10 cellular contexts compared by ENCODE assay signal in the genomic region with DNA sequence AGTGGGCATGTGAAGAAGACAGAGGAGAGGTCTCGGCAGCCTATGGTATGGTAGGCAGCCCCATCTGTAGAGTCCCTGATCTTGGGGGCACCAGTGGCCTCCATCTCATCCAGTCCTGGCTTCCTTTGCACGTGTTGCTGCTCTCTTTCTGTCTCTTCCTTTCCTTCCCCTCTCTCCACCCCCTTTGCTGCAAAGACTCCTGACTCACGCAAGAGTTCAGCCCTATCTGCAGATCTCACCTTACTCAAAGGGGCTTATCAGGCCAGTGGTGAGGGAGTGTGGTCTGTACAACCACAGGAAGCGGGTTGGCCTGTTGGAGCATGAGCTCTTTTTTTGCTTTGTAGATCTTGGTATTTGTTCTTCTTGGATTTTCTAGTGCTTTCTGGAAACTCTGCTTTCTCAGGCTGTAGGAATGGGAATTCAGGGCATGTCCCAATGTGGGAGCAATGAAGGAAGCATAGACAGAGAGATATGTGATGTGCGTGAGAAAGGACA. TPM values are rescaled to one million over a fixed set of nuclear protein-coding genes. Genes with fewer than 3 reads are reported as not detected.
A peak's percentile ranks its signal among the peaks of the same experiment; 100 is the strongest.
DNase-seq lines count a peak whose midpoint lies in the region; ATAC-seq, FAIRE-seq and TF ChIP-seq lines count a peak whose summit lies in the region.
"Had no signal": no experiment of that assay in that cellular context is flagged by ENCODE, and none has a peak within 500 bp of the region (broad histone marks: within the 10 kb centered on the region; RNA-seq: fewer than 3 reads in every experiment).

No MANE protein-coding gene starts in this region.

- no peaks in the 10 kb centered on the region for H3K9me3 Mint-ChIP-seq in stimulated activated effector memory CD8-positive, alpha-beta T cell treated with anti-CD3 and anti-CD28 coated beads, Interleukin-12 subunit alpha, Interleukin-12 subunit beta, amount 100 ng/mL, for 72 hours

- TF ChIP-seq CTCF in Panc1 (IDR thresholded peaks at IDR 0.05) (no peak), bronchial epithelial cell (IDR thresholded peaks at IDR 0.05; ENCODE audit: insufficient read depth, low read length, severe bottlenecking) (no peak), uterus (IDR thresholded peaks at IDR 0.05) (no peak)

- peak; percentile 52; the same call in 1 of the 2 replicates for ATAC-seq in Panc1
- ATAC-seq in stimulated activated effector memory CD8-positive, alpha-beta T cell treated with anti-CD3 and anti-CD28 coated beads, Interleukin-12 subunit alpha, Interleukin-12 subunit beta, amount 100 ng/mL, for 72 hours = peak; percentile 99

- POLR2A ChIA-PET in Panc1 (lab: Charles Lee) = interaction anchor here (0.6 kb wide), 1 partner anchor 61 kb away, joined by 6 read pairs; a partner anchor contains a TSS

- no peaks in the 10 kb centered on the region for H3K9me3 ChIP-seq in Panc1 (ENCODE audit: control insufficient read depth, insufficient read depth, low read depth, low read length)
- H3K9me3 ChIP-seq in uterus = no peaks in the 10 kb centered on the region

- CTCF ChIA-PET in Panc1 (lab: Charles Lee) = no interaction called here

- no peak for FAIRE-seq in bronchial epithelial cell (lab: Jason Lieb, UNC)
- FAIRE-seq: islet of Langerhans had no signal

- in situ Hi-C loops in Panc1 (cut with HindIII; ENCODE audit: low pct_unique_long_range_greater_than_20kb, low sequenced_read_pairs) = no loop called here

- H3K36me3 ChIP-seq in Panc1 (ENCODE audit: control insufficient read depth, insufficient read depth, low read length) (no peaks in the 10 kb centered on the region), bronchial epithelial cell (ENCODE audit: control insufficient read depth, insufficient read depth, low read length) (no peaks in the 10 kb centered on the region), uterus (no peaks in the 10 kb centered on the region)

- no peak overlapping the region for H3K4me3 ChIP-seq in Panc1 (ENCODE audit: low read depth in 2 of 2, low read length in 2 of 2)
- no peak overlapping the region for H3K4me3 ChIP-seq in bronchial epithelial cell (ENCODE audit: low read depth, low read length)
- no peak overlapping the region for H3K4me3 ChIP-seq in uterus

- H3K4me1 ChIP-seq in Panc1 (ENCODE audit: control insufficient read depth, insufficient read depth, low read length) = no peaks in the 10 kb centered on the region
- no peaks in the 10 kb centered on the region for H3K4me1 ChIP-seq in uterus

- H3K27ac Mint-ChIP-seq in stimulated activated effector memory CD8-positive, alpha-beta T cell treated with anti-CD3 and anti-CD28 coated beads, Interleukin-12 subunit alpha, Interleukin-12 subunit beta, amount 100 ng/mL, for 72 hours = peak overlapping the region; percentile 80

- H3K36me3 Mint-ChIP-seq in stimulated activated effector memory CD8-positive, alpha-beta T cell treated with anti-CD3 and anti-CD28 coated beads, Interleukin-12 subunit alpha, Interleukin-12 subunit beta, amount 100 ng/mL, for 72 hours = no peaks in the 10 kb centered on the region

- no peaks in the 10 kb centered on the region for H3K27me3 ChIP-seq in Panc1 (ENCODE audit: control insufficient read depth, insufficient read depth, low read length)
- no peaks in the 10 kb centered on the region for H3K27me3 ChIP-seq in bronchial epithelial cell (ENCODE audit: control insufficient read depth, insufficient read depth, low read length)
- H3K27me3 ChIP-seq in uterus = no peaks in the 10 kb centered on the region

- intact Hi-C loops in Panc1 (cut with micrococcal nuclease; ENCODE audit: unreplicated experiment) = no loop called here
- intact Hi-C loops in uterus (cut with DNase I; ENCODE audit: low total_unique reads) = no loop called here

- H3K27ac ChIP-seq in Panc1 (ENCODE audit: low read length) = no peak overlapping the region
- no peak overlapping the region for H3K27ac ChIP-seq in uterus

- no TSS peak for BruUV-seq in Panc1 (replicated peaks; lab: Mats Ljungman, UMichigan)

- DNase-seq in activated T-cell treated with anti-CD3 and anti-CD28 coated beads for 24 hours (ENCODE audit: low read depth) (peak; percentile 24), Panc1 (ENCODE audit: low read depth, low spot score) (no peak), bronchial epithelial cell (ENCODE audit: low read depth) (peak; percentile 86), NCI-H526 (lab: John Stamatoyannopoulos, UW) (no peak), HCEC 1CT (no peak), uterus (no peak)
- DNase-seq in activated T-cell treated with anti-CD3 and anti-CD28 coated beads, Interleukin-2, amount 50 U/mL, for 1 hour = no peak
- peak; percentile 42 to 74 for DNase-seq in stimulated activated effector memory CD8-positive, alpha-beta T cell treated with anti-CD3 and anti-CD28 coated beads, Interleukin-12 subunit alpha, Interleukin-12 subunit beta, amount 100 ng/mL, for 72 hours (ENCODE audit: low spot score in 2 of 2)

- peak overlapping the region; percentile 56 for H3K4me3 Mint-ChIP-seq in stimulated activated effector memory CD8-positive, alpha-beta T cell treated with anti-CD3 and anti-CD28 coated beads, Interleukin-12 subunit alpha, Interleukin-12 subunit beta, amount 100 ng/mL, for 72 hours

- no peak for TF ChIP-seq POLR2A in uterus (IDR thresholded peaks at IDR 0.05)

- peaks cover 66% of the 10 kb centered on the region for H3K4me1 Mint-ChIP-seq in stimulated activated effector memory CD8-positive, alpha-beta T cell treated with anti-CD3 and anti-CD28 coated beads, Interleukin-12 subunit alpha, Interleukin-12 subunit beta, amount 100 ng/mL, for 72 hours

RNA-seq across cellular contexts. Expression of a gene that starts 14.6 kb away (rescaled TPM):
- total RNA-seq in Panc1 (2021; ENCODE audit: unreplicated experiment) (not detected), bronchial epithelial cell (not detected in 2 replicates), uterus (not detected)
- polyA plus RNA-seq in Panc1 (2012; ENCODE audit: insufficient read length) = not detected
- total RNA-seq: SK-MEL-5 had no signal

RNA-seq across cellular contexts. Expression of a gene that starts 58.2 kb away (rescaled TPM):
- total RNA-seq in Panc1 (2021; ENCODE audit: unreplicated experiment) = 27.0 TPM
- polyA plus RNA-seq in Panc1 (2012; ENCODE audit: insufficient read length) = 3.9 TPM
- 0.13 and 0.26 TPM in 2 replicates for total RNA-seq in bronchial epithelial cell
- total RNA-seq in uterus = 1 to 10 TPM in 1 of 4 donors, not detected in 3; 8.8 TPM

Comparison
In these comparisons a context has a peak if more than half of its experiments do, and no peak if none do; other contexts are left out.
1. DNase-seq: peak in activated T-cell treated with anti-CD3 and anti-CD28 coated beads for 24 hours (single experiment), bronchial epithelial cell (single experiment) and stimulated activated effector memory CD8-positive, alpha-beta T cell treated with anti-CD3 and anti-CD28 coated beads, Interleukin-12 subunit alpha, Interleukin-12 subunit beta, amount 100 ng/mL, for 72 hours (2 of 2); none in activated T-cell treated with anti-CD3 and anti-CD28 coated beads, Interleukin-2, amount 50 U/mL, for 1 hour (single experiment), Panc1 (single experiment), NCI-H526 (0 of 2), HCEC 1CT (single experiment) and uterus (0 of 2).